Comparison of ENCODE assay signal across 1 cellular context in the genomic region with DNA sequence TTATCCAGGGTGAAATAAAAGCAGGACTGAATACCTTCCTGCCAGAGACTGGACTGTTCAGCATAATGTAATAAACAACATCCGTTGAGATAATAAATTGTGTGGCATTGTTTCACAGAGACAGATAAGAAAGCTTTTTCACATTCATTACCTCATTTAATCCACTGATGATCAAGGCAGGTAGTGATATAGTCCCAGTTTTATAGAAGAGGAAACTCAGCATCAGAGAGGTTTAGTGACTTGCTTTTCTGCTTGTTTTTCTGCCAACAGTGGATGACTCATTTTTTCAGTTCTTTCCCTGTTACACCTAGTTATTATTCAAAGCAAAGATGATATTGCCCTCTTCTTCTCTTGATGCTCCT.
TF ChIP-seq lines count a peak whose summit lies in the region.

No MANE protein-coding gene starts in this region.

TF ChIP-seq in K562, 482 proteins besides CTCF, POLR2A, EP300 and RAD21 (continued from another document):
- TF ChIP-seq, protein P1, sequence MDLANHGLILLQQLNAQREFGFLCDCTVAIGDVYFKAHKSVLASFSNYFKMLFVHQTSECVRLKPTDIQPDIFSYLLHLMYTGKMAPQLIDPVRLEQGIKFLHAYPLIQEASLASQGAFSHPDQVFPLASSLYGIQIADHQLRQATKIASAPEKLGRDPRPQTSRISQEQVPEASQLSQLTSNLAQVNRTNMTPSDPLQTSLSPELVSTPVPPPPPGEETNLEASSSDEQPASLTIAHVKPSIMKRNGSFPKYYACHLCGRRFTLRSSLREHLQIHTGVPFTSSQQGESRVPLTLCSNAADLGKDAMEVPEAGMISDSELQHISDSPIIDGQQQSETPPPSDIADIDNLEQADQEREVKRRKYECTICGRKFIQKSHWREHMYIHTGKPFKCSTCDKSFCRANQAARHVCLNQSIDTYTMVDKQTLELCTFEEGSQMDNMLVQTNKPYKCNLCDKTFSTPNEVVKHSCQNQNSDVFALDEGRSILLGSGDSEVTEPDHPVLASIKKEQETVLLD (IDR thresholded peaks at IDR 0.05) = no peak
